In the genomic region with DNA sequence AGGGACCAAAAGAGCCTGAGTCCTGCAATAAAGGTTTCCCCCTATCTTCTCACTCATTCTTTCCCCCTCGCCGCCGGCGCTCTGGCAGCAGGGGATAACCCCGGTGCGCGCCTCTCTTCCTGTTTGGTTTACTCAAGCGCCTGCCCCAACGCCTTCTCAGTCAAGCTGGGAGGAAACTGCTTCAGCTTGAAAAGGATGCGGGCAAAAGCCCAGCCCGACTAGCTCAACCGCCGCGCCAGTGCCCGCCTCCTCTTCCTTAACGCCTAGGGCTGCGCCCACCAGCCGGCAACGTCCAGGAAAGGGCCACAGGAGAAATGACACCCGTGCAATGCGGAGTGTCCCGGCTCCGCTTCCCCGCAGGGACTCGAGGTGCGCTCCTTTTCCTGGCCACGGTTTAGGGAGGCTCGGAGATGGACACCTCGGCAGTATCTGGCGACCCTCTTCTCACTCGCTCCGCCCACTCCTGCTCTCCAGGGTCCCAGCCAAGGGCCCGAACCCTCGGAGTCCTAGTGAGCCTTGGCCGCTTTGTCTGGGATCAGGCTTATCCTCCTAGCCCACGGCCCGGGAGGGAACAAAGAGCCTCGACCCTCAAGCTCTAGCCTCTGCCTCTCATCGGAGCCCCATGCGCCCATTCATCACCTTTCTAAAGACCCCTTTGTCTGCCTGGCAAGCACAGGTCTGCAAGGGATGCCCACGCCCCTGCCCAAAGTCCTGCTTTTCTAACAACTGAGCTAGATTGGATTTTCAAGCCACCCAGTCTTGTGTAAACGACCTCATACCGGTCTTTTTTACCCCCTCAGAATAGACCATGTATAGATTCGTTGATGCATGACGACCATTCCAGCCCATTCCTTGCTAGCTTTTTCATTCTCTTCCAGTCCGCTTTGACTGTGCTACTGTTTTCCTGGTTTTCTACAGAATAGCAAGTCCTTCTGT, we compare ENCODE assay signal across 8 cellular contexts. TPM values are rescaled to one million over a fixed set of nuclear protein-coding genes. Genes with fewer than 3 reads are reported as not detected.
DNase-seq lines count a peak whose midpoint lies in the region; ATAC-seq and TF ChIP-seq lines count a peak whose summit lies in the region.

No MANE protein-coding gene starts in this region.

- H3K4me3 ChIP-seq in colonic mucosa, result peak overlapping the region; percentile 46
- H3K4me3 ChIP-seq in lower leg skin (ENCODE audit: low read depth, poor library complexity, severe bottlenecking), result peak overlapping the region; percentile 19

- peak; percentile 11 for DNase-seq in NCI-H2107 (lab: John Stamatoyannopoulos, UW)
- peak; percentile 70 for DNase-seq in colonic mucosa
- DNase-seq in lower leg skin (ENCODE audit: low spot score in 2 of 2), result peak; percentile 69 to 95
- peak; percentile 78 to 87 (median 83) for DNase-seq in stimulated activated CD4-positive, alpha-beta T cell treated with anti-CD3 and anti-CD28 coated beads, TNF-alpha, amount 100 ng/mL, for 1 hour (ENCODE audit: low read depth in 3 of 3, low spot score in 1 of 3)
- DNase-seq in kidney glomerular epithelial cell (lab: John Stamatoyannopoulos, UW), result no peak

- no peaks in the 10 kb centered on the region for H3K27me3 ChIP-seq in colonic mucosa

- H3K27ac ChIP-seq in colonic mucosa, result peak overlapping the region; percentile 76

- no peaks in the 10 kb centered on the region for H3K4me1 ChIP-seq in colonic mucosa

- H3K9me3 ChIP-seq in colonic mucosa, result no peaks in the 10 kb centered on the region

- WGBS in lower leg skin, 2 donors, result 2 to 3% methylated on average over 26 to 40 of the region's 46 CpGs

- intact Hi-C loops in colonic mucosa (cut with DNase I) (no loop called here), lower leg skin (cut with DNase I; ENCODE audit: low total_unique reads) (no loop called here)

- no peak for TF ChIP-seq CTCF in colonic mucosa (IDR thresholded peaks at IDR 0.05)
- TF ChIP-seq CTCF in lower leg skin (IDR thresholded peaks at IDR 0.05), result no peak

- peak; percentile 36 for ATAC-seq in GM18498 (IDR thresholded peaks at IDR 0.05; ENCODE audit: unreplicated experiment)
- ATAC-seq in HG02852 (IDR thresholded peaks at IDR 0.05; ENCODE audit: unreplicated experiment), result peak; percentile 32
- peak; percentile 59 to 60 for ATAC-seq in activated CD4-positive, CD25-positive, alpha-beta regulatory T cell treated with anti-CD3 and anti-CD28 coated beads, Interleukin-2, amount 50 U/mL, for 24 hours

- H3K36me3 ChIP-seq in colonic mucosa, result no peaks in the 10 kb centered on the region

- peak overlapping the region; percentile 67 to 76 for H3K9ac ChIP-seq in colonic mucosa (ENCODE audit: low read depth in 2 of 2, low read length in 2 of 2)

- no peak for TF ChIP-seq POLR2A in lower leg skin (IDR thresholded peaks at IDR 0.05)

RNA-seq across cellular contexts. Expression of a gene that starts 2.0 kb away (rescaled TPM):
- total RNA-seq in colonic mucosa, result 1 to 10 TPM; 2.6 to 6.2 TPM
- total RNA-seq in lower leg skin, result 1 to 10 TPM in 2 of 4 donors, under 1 TPM in 2; 0.68 to 1.3 (median 0.91) TPM
